In genomic region chr2:173231465-173231864, GRCh38 we compare ENCODE assay signal across 1 cellular context.
TF ChIP-seq lines count a peak whose summit lies in the region.

No MANE protein-coding gene starts in this region.

TF ChIP-seq in HepG2, 621 proteins besides CTCF, POLR2A, EP300 and RAD21 (continued from another document):
- TF ChIP-seq SOX5 (CRISPR knock-in tag; IDR thresholded peaks at IDR 0.05; ENCODE audit: borderline replicate concordance) (peak; percentile 52; the same call in 1 of the 2 replicates), ZBTB7B (CRISPR knock-in tag; IDR thresholded peaks at IDR 0.05) (0 out of 2 replicates have a peak, but pooled peaks have one; percentile 24), HMG20A (CRISPR knock-in tag; IDR thresholded peaks at IDR 0.05; ENCODE audit: borderline replicate concordance) (peak; percentile 36; the same call in 1 of the 2 replicates), ZNF644 (CRISPR knock-in tag; IDR thresholded peaks at IDR 0.05; ENCODE audit: low read depth) (0 out of 2 replicates have a peak, but pooled peaks have one; percentile 18), TFE3 (CRISPR knock-in tag; IDR thresholded peaks at IDR 0.05) (peak; percentile 29; the same call in 1 of the 2 replicates), ZNF543 (CRISPR knock-in tag; IDR thresholded peaks at IDR 0.05) (peak; percentile 55; the same call in 1 of the 2 replicates), ZNF607 (CRISPR knock-in tag; IDR thresholded peaks at IDR 0.05; ENCODE audit: borderline replicate concordance) (no peak), MEIS2 (CRISPR knock-in tag; IDR thresholded peaks at IDR 0.05) (no peak), NR3C1 (CRISPR knock-in tag; IDR thresholded peaks at IDR 0.05) (no peak), SOX6 (IDR thresholded peaks at IDR 0.05) (no peak), SOX6 (CRISPR knock-in tag; IDR thresholded peaks at IDR 0.05) (peak; percentile 69), JUND (CRISPR knock-in tag; IDR thresholded peaks at IDR 0.05) (no peak), FOXK1 (CRISPR knock-in tag; IDR thresholded peaks at IDR 0.05; ENCODE audit: borderline replicate concordance, low read depth) (no peak), ZNF230 (CRISPR knock-in tag; IDR thresholded peaks at IDR 0.05) (no peak), SALL1 (CRISPR knock-in tag; IDR thresholded peaks at IDR 0.05) (peak; percentile 41; the same call in 1 of the 2 replicates), MAX (IDR thresholded peaks at IDR 0.05) (peak; percentile 89), NRL (CRISPR knock-in tag; IDR thresholded peaks at IDR 0.05; ENCODE audit: borderline replicate concordance) (no peak), CREBL2 (CRISPR knock-in tag; IDR thresholded peaks at IDR 0.05; ENCODE audit: borderline replicate concordance) (no peak), GATAD2A (CRISPR knock-in tag; IDR thresholded peaks at IDR 0.05) (0 out of 2 replicates have a peak, but pooled peaks have one; percentile 27), ZNF660 (CRISPR knock-in tag; IDR thresholded peaks at IDR 0.05; ENCODE audit: borderline replicate concordance, low read depth) (no peak), ASH2L (IDR thresholded peaks at IDR 0.05; ENCODE audit: insufficient read length, low read depth, low read length) (peak; percentile 49), TEAD3 (CRISPR knock-in tag; optimal IDR thresholded peaks at IDR 0.05; ENCODE audit: borderline replicate concordance) (no peak), ZNF160 (CRISPR knock-in tag; IDR thresholded peaks at IDR 0.05) (no peak)
